Comparison of ENCODE assay signal across 14 cellular contexts in genomic region chr18:9802175-9802747, GRCh38.
"Had no signal": no experiment of that assay in that cellular context is flagged by ENCODE, and none has a peak within 500 bp of the region (broad histone marks: within the 10 kb centered on the region; RNA-seq: fewer than 3 reads in every experiment).

No MANE protein-coding gene starts in this region.

- ATAC-seq: gastroesophageal sphincter; left lung; naive thymus-derived CD8-positive, alpha-beta T cell had no signal

- H3K27me3 ChIP-seq: breast epithelium, gastroesophageal sphincter, left lung, transverse colon, vagina had no signal

- H3K4me3 ChIP-seq: breast epithelium, gastroesophageal sphincter, left lung, transverse colon, vagina had no signal

- H3K27me3 Mint-ChIP-seq: memory B cell had no signal

- H3K9me3 ChIP-seq: breast epithelium, gastroesophageal sphincter, left lung, transverse colon, vagina had no signal

- DNase-seq: activated CD4-positive, alpha-beta T cell treated with anti-CD3 and anti-CD28 coated beads, Interleukin-2, amount 50 U/mL, for 1 hour; activated CD8-positive, alpha-beta memory T cell treated with anti-CD3 and anti-CD28 coated beads for 24 hours; activated gamma-delta T cell treated with Interleukin-2 at 50 U/mL for 16 hours; activated naive CD8-positive, alpha-beta T cell treated with anti-CD3 and anti-CD28 coated beads for 36 hours; anterior cingulate cortex; dermis blood vessel endothelial cell; left lung; naive thymus-derived CD8-positive, alpha-beta T cell; stimulated activated naive CD4-positive, alpha-beta T cell; transverse colon had no signal

- H3K4me3 Mint-ChIP-seq: activated naive CD8-positive, alpha-beta T cell treated with anti-CD3 and anti-CD28 coated beads for 36 hours; memory B cell; naive thymus-derived CD8-positive, alpha-beta T cell had no signal

- H3K4me1 Mint-ChIP-seq: activated naive CD8-positive, alpha-beta T cell treated with anti-CD3 and anti-CD28 coated beads for 36 hours; naive thymus-derived CD8-positive, alpha-beta T cell had no signal

- H3K36me3 ChIP-seq: breast epithelium, gastroesophageal sphincter, transverse colon, vagina had no signal

- H3K27ac ChIP-seq: breast epithelium had no signal

- H3K36me3 Mint-ChIP-seq: activated naive CD8-positive, alpha-beta T cell treated with anti-CD3 and anti-CD28 coated beads for 36 hours; naive thymus-derived CD8-positive, alpha-beta T cell had no signal

- H3K27ac Mint-ChIP-seq: activated naive CD8-positive, alpha-beta T cell treated with anti-CD3 and anti-CD28 coated beads for 36 hours; memory B cell had no signal
